ENCODE assay signal across 11 cellular contexts in genomic region chr7:26062240-26062603, GRCh38.
DNase-seq lines count a peak whose midpoint lies in the region; ATAC-seq and TF ChIP-seq lines count a peak whose summit lies in the region.
"Had no signal": no experiment of that assay in that cellular context is flagged by ENCODE, and none has a peak within 500 bp of the region (broad histone marks: within the 10 kb centered on the region; RNA-seq: fewer than 3 reads in every experiment).

No MANE protein-coding gene starts in this region.

- POLR2A ChIA-PET in A673 (lab: Charles Lee; ENCODE audit: low non-redundant PET), result no interaction called here
- POLR2A ChIA-PET in WTC11 (lab: Charles Lee), result no interaction called here

- H3K27me3 Mint-ChIP-seq in WTC11 (ENCODE audit: low read depth) (no peaks in the 10 kb centered on the region; the same call in 1 of the 2 replicates), neural progenitor cell (ENCODE audit: insufficient read depth, low read depth) (peaks cover 6% of the 10 kb centered on the region)

- DNase-seq in A673 (ENCODE audit: low spot score) (peak; percentile 74), MV-4-11 (lab: John Stamatoyannopoulos, UW) (peak; percentile 18), WTC11 (ENCODE audit: low spot score) (no peak), pons (ENCODE audit: low spot score) (no peak), neural progenitor cell (ENCODE audit: low spot score) (no peak)

- H3K4me3 Mint-ChIP-seq in WTC11 (no peak overlapping the region), neural progenitor cell (no peak overlapping the region)
- H3K4me3 Mint-ChIP-seq: CD8-positive, alpha-beta T cell had no signal

- CTCF ChIA-PET in A673 (lab: Charles Lee) (interaction anchor here (0.6 kb wide), 1 partner anchor 70 kb away, joined by 10 read pairs; no protein-coding TSS in a partner anchor), WTC11 (lab: Charles Lee) (interaction anchor here (0.6 to 1.7 kb wide), 4 partner anchors 28 to 169 kb away, joined by 3 to 9 read pairs (median 6); no protein-coding TSS in a partner anchor)

- no peaks in the 10 kb centered on the region for H3F3A ChIP-seq in neural progenitor cell (ENCODE audit: low read depth)

- H3K4me3 ChIP-seq in A673 (ENCODE audit: low read depth, low read length, poor library complexity, severe bottlenecking) (no peak overlapping the region), BLaER1 (no peak overlapping the region), neural progenitor cell (no peak overlapping the region)
- H3K4me3 ChIP-seq: HAP-1, SJSA1 had no signal

- no peaks in the 10 kb centered on the region for H3K79me2 ChIP-seq in neural progenitor cell (ENCODE audit: low read depth)

- H3K4me1 Mint-ChIP-seq in WTC11, result peaks cover 10% of the 10 kb centered on the region
- H3K4me1 Mint-ChIP-seq in neural progenitor cell, result no peaks in the 10 kb centered on the region

- H3K27me3 ChIP-seq in A673 (replicated peaks; ENCODE audit: insufficient read depth, low read depth, low read length, poor library complexity), result no peaks in the 10 kb centered on the region
- no peaks in the 10 kb centered on the region for H3K27me3 ChIP-seq in BLaER1
- H3K27me3 ChIP-seq in neural progenitor cell, result no peaks in the 10 kb centered on the region

- no peaks in the 10 kb centered on the region for H3K36me3 Mint-ChIP-seq in WTC11
- H3K36me3 Mint-ChIP-seq in neural progenitor cell, result no peaks in the 10 kb centered on the region
- H3K36me3 Mint-ChIP-seq: CD8-positive, alpha-beta T cell had no signal

- ATAC-seq in WTC11, result peak; percentile 27; the same call in 1 of the 2 replicates
- no peak for ATAC-seq in HG03039 (IDR thresholded peaks at IDR 0.05; ENCODE audit: unreplicated experiment)

- H3K4me1 ChIP-seq in A673 (ENCODE audit: insufficient read depth, low read length, poor library complexity, severe bottlenecking) (peaks cover 25% of the 10 kb centered on the region), BLaER1 (peaks cover 18% of the 10 kb centered on the region), neural progenitor cell (no peaks in the 10 kb centered on the region)
- H3K4me1 ChIP-seq: SJSA1 had no signal

- intact Hi-C loops in A673 (cut with micrococcal nuclease; ENCODE audit: unreplicated experiment), result no loop called here

- H2AFZ ChIP-seq in neural progenitor cell (replicated peaks), result no peak overlapping the region

- H4K20me1 ChIP-seq in BLaER1, result no peaks in the 10 kb centered on the region
- no peaks in the 10 kb centered on the region for H4K20me1 ChIP-seq in neural progenitor cell (ENCODE audit: low read depth)

- H3K36me3 ChIP-seq in A673 (ENCODE audit: insufficient read depth, low read length, poor library complexity, severe bottlenecking) (no peaks in the 10 kb centered on the region), BLaER1 (no peaks in the 10 kb centered on the region), neural progenitor cell (no peaks in the 10 kb centered on the region)
- H3K36me3 ChIP-seq: HAP-1, SJSA1 had no signal

- H3K9me3 Mint-ChIP-seq in WTC11 (no peaks in the 10 kb centered on the region), neural progenitor cell (no peaks in the 10 kb centered on the region)
- H3K9me3 Mint-ChIP-seq: CD8-positive, alpha-beta T cell had no signal

- BruUV-seq in A673 (replicated peaks; lab: Mats Ljungman, UMichigan), result no TSS peak

- no peak overlapping the region for H3K27ac ChIP-seq in A673 (ENCODE audit: low read depth, low read length, poor library complexity, severe bottlenecking)
- H3K27ac ChIP-seq in BLaER1, result no peak overlapping the region
- no peak overlapping the region for H3K27ac ChIP-seq in neural progenitor cell
- H3K27ac ChIP-seq: KMS-11, SJSA1 had no signal

- TF ChIP-seq CTCF in A673 (conservative IDR thresholded peaks at IDR 0.05; ENCODE audit: low read depth, low read length) (no peak), WTC11 (IDR thresholded peaks at IDR 0.05) (no peak), neural progenitor cell (IDR thresholded peaks at IDR 0.05) (no peak)

- peak overlapping the region; percentile 43 for H3K4me2 ChIP-seq in BLaER1
- H3K4me2 ChIP-seq in neural progenitor cell, result no peak overlapping the region

- H3K27ac Mint-ChIP-seq in WTC11, result no peak overlapping the region
- H3K27ac Mint-ChIP-seq in neural progenitor cell, result no peak overlapping the region
- H3K27ac Mint-ChIP-seq: CD8-positive, alpha-beta T cell had no signal

- H3K9ac ChIP-seq in BLaER1, result no peak overlapping the region
- no peak overlapping the region for H3K9ac ChIP-seq in neural progenitor cell
- H3K9ac ChIP-seq: KMS-11 had no signal

- H3K9me3 ChIP-seq in A673 (ENCODE audit: low read depth, low read length, poor library complexity, severe bottlenecking) (no peaks in the 10 kb centered on the region), BLaER1 (no peaks in the 10 kb centered on the region), neural progenitor cell (ENCODE audit: low read depth) (no peaks in the 10 kb centered on the region)
- H3K9me3 ChIP-seq: HAP-1, SJSA1 had no signal

TF ChIP-seq in WTC11, 78 proteins besides CTCF, POLR2A, EP300 and RAD21:
- TF ChIP-seq, protein P1, sequence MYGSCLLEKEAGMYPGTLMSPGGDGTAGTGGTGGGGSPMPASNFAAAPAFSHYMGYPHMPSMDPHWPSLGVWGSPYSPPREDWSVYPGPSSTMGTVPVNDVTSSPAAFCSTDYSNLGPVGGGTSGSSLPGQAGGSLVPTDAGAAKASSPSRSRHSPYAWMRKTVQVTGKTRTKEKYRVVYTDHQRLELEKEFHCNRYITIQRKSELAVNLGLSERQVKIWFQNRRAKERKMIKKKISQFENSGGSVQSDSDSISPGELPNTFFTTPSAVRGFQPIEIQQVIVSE (CRISPR knock-in tag; IDR thresholded peaks at IDR 0.05; ENCODE audit: borderline replicate concordance), result no peak
- TF ChIP-seq, protein P2, sequence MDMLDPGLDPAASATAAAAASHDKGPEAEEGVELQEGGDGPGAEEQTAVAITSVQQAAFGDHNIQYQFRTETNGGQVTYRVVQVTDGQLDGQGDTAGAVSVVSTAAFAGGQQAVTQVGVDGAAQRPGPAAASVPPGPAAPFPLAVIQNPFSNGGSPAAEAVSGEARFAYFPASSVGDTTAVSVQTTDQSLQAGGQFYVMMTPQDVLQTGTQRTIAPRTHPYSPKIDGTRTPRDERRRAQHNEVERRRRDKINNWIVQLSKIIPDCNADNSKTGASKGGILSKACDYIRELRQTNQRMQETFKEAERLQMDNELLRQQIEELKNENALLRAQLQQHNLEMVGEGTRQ (CRISPR knock-in tag; IDR thresholded peaks at IDR 0.05), result no peak
- TF ChIP-seq ETV6 (CRISPR knock-in tag; IDR thresholded peaks at IDR 0.05) (no peak), ZBTB21 (CRISPR knock-in tag; IDR thresholded peaks at IDR 0.05; ENCODE audit: borderline replicate concordance) (no peak), HMGA2 (CRISPR knock-in tag; IDR thresholded peaks at IDR 0.05) (no peak)

Comparison
In these comparisons a context has a peak if more than half of its experiments do, and no peak if none do; other contexts are left out.
1. DNase-seq: peak in A673 (single experiment) and MV-4-11 (single experiment); none in WTC11 (single experiment), pons (single experiment) and neural progenitor cell (single experiment).